In genomic region chr15:40063563-40064011, GRCh38 we compare ENCODE assay signal across 11 cellular contexts. TPM values are rescaled to one million over a fixed set of nuclear protein-coding genes. Genes with fewer than 3 reads are reported as not detected.
A peak's percentile ranks its signal among the peaks of the same experiment; 100 is the strongest.
DNase-seq lines count a peak whose midpoint lies in the region; ATAC-seq, FAIRE-seq and TF ChIP-seq lines count a peak whose summit lies in the region.
"Had no signal": no experiment of that assay in that cellular context is flagged by ENCODE, and none has a peak within 500 bp of the region (broad histone marks: within the 10 kb centered on the region; RNA-seq: fewer than 3 reads in every experiment).

No MANE protein-coding gene starts in this region.

- peaks cover 3% of the 10 kb centered on the region; the same call in 1 of the 2 replicates for H3K27me3 Mint-ChIP-seq in HFFc6 (ENCODE audit: insufficient read depth)
- H3K27me3 Mint-ChIP-seq in astrocyte (ENCODE audit: low read depth, unreplicated experiment), result no peaks in the 10 kb centered on the region
- H3K27me3 Mint-ChIP-seq in memory B cell, result no peaks in the 10 kb centered on the region

- peaks cover 27% of the 10 kb centered on the region for H3K4me1 ChIP-seq in astrocyte (ENCODE audit: insufficient read depth, low read length)

- no peaks in the 10 kb centered on the region for H4K20me1 ChIP-seq in astrocyte (ENCODE audit: insufficient read depth, low read length)

- peak overlapping the region; percentile 33 for H3K9ac ChIP-seq in astrocyte (ENCODE audit: low read length)

- ATAC-seq in memory B cell (ENCODE audit: low read depth), result no peak
- ATAC-seq in GM21447 (IDR thresholded peaks at IDR 0.05; ENCODE audit: unreplicated experiment), result no peak
- ATAC-seq in HG02759 (IDR thresholded peaks at IDR 0.05; ENCODE audit: unreplicated experiment), result no peak

- peak; percentile 69 for DNase-seq in Ammon's horn (ENCODE audit: low spot score)
- peak; percentile 76 for DNase-seq in HFFc6
- DNase-seq in astrocyte (ENCODE audit: low read depth), result peak; percentile 47
- DNase-seq in memory B cell (ENCODE audit: low spot score in 2 of 2), result no peak
- DNase-seq in NCI-H1930 (lab: John Stamatoyannopoulos, UW), result no peak
- DNase-seq in stimulated activated CD4-positive, alpha-beta T cell treated with anti-CD3 and anti-CD28 coated beads, Interleukin-4, amount 100 ng/mL, for 1 hour, result no peak
- DNase-seq: cortex of kidney, NCI-H1092 treated with DMSO at 0.1 percent for 48 hours had no signal

- H3K4me3 ChIP-seq in astrocyte (ENCODE audit: insufficient read depth, low read depth, low read length), result peak overlapping the region; percentile 11

- H3K79me2 ChIP-seq in astrocyte (ENCODE audit: insufficient read depth, low read length), result no peaks in the 10 kb centered on the region

- peak; percentile 75 for FAIRE-seq in astrocyte (lab: Jason Lieb, UNC)

- TF ChIP-seq CTCF in HFFc6 (IDR thresholded peaks at IDR 0.05) (no peak), astrocyte (IDR thresholded peaks at IDR 0.05; ENCODE audit: insufficient read depth, low read depth, low read length) (no peak)

- H3K36me3 Mint-ChIP-seq in HFFc6 (ENCODE audit: low read depth) (no peaks in the 10 kb centered on the region), astrocyte (ENCODE audit: low read depth, unreplicated experiment) (peaks cover 2% of the 10 kb centered on the region), memory B cell (peaks cover 2% of the 10 kb centered on the region)
- H3K36me3 Mint-ChIP-seq: mesothelial cell of epicardium had no signal

- no peaks in the 10 kb centered on the region for H3K9me3 ChIP-seq in astrocyte (ENCODE audit: insufficient read depth, low read depth, low read length)

- peak overlapping the region; percentile 58 for H3K4me2 ChIP-seq in astrocyte (ENCODE audit: low read length)

- H3K27ac Mint-ChIP-seq in HFFc6 (peak overlapping the region; percentile 67), astrocyte (ENCODE audit: unreplicated experiment) (peak overlapping the region; percentile 89), memory B cell (peak overlapping the region; percentile 95)
- H3K27ac Mint-ChIP-seq: mesothelial cell of epicardium had no signal

- no peaks in the 10 kb centered on the region for H3K36me3 ChIP-seq in astrocyte (ENCODE audit: insufficient read depth, low read length)

- H3K27me3 ChIP-seq in astrocyte (ENCODE audit: insufficient read depth, low read length), result no peaks in the 10 kb centered on the region

- H3K4me3 Mint-ChIP-seq in HFFc6, result no peak overlapping the region; the same call in 1 of the 2 replicates
- H3K4me3 Mint-ChIP-seq in astrocyte (ENCODE audit: unreplicated experiment), result peak overlapping the region; percentile 28
- H3K4me3 Mint-ChIP-seq in memory B cell, result no peak overlapping the region
- H3K4me3 Mint-ChIP-seq: mesothelial cell of epicardium had no signal

- no peaks in the 10 kb centered on the region for H3K9me3 Mint-ChIP-seq in HFFc6
- H3K9me3 Mint-ChIP-seq in astrocyte (ENCODE audit: unreplicated experiment), result no peaks in the 10 kb centered on the region
- H3K9me3 Mint-ChIP-seq in memory B cell, result no peaks in the 10 kb centered on the region
- H3K9me3 Mint-ChIP-seq: mesothelial cell of epicardium had no signal

- H3K4me1 Mint-ChIP-seq in HFFc6 (ENCODE audit: low read depth) (peaks cover 11% of the 10 kb centered on the region), astrocyte (ENCODE audit: low read depth, unreplicated experiment) (peaks cover 24% of the 10 kb centered on the region), memory B cell (peaks cover 22% of the 10 kb centered on the region)

- peak overlapping the region; percentile 75 for H3K27ac ChIP-seq in astrocyte (ENCODE audit: low read depth, low read length)

- H2AFZ ChIP-seq in astrocyte (ENCODE audit: low read depth, low read length), result peak overlapping the region; percentile 11

RNA-seq across cellular contexts. Expression of gene SRP14, which starts 24.6 kb away (rescaled TPM):
- total RNA-seq in HFFc6 (2021; fragmentation: NEBNext Ultra II Directional; extraction: Animal tissue kit (Norgen Biotek cat#: 25700)), result 100 to 1,000 TPM; 177 to 227 (median 212) TPM
- 279 and 320 TPM in 2 replicates for total RNA-seq in astrocyte

RNA-seq across cellular contexts. Expression of gene BMF, which starts 45.1 kb away (rescaled TPM):
- 1 to 10 TPM in 2 of 6 experiments, under 1 TPM in 4; 0.57 to 1.2 (median 0.81) TPM for total RNA-seq in HFFc6 (2021; fragmentation: NEBNext Ultra II Directional; extraction: Animal tissue kit (Norgen Biotek cat#: 25700))
- 31.0 and 31.8 TPM in 2 replicates for total RNA-seq in astrocyte

Comparison
In these comparisons a context has a peak if more than half of its experiments do, and no peak if none do; other contexts are left out.
1. DNase-seq: peak in Ammon's horn (single experiment), HFFc6 (single experiment) and astrocyte (single experiment); none in memory B cell (0 of 2), NCI-H1930 (0 of 2) and stimulated activated CD4-positive, alpha-beta T cell treated with anti-CD3 and anti-CD28 coated beads, Interleukin-4, amount 100 ng/mL, for 1 hour (single experiment).
2. RNA of gene BMF, which starts 45.1 kb away (total RNA-seq): 31.0 to 31.8 TPM in astrocyte; 0.57 to 1.2 TPM in HFFc6; every median in the first group is over 10 times any median in the second.
3. Peak in every context shown above with its lines, with median percentiles within 50 percentile points of each other: H3K27ac Mint-ChIP-seq.